In genomic region chr20:57043669-57044268, GRCh38 we compare ENCODE assay signal across 27 cellular contexts.
"Had no signal": no experiment of that assay in that cellular context is flagged by ENCODE, and none has a peak within 500 bp of the region (broad histone marks: within the 10 kb centered on the region; RNA-seq: fewer than 3 reads in every experiment).

No MANE protein-coding gene starts in this region.

- H3K4me3 Mint-ChIP-seq: activated B cell treated with CpG ODN at 0.5 μM for 24 hours; activated CD4-positive, alpha-beta T cell treated with anti-CD3 and anti-CD28 coated beads for 36 hours; activated naive CD8-positive, alpha-beta T cell; activated T-cell treated with anti-CD3 and anti-CD28 coated beads, Interleukin-2, amount 50 U/mL, for 4 hours; immature natural killer cell; memory B cell; naive B cell; stimulated activated naive CD8-positive, alpha-beta T cell treated with anti-CD3 and anti-CD28 coated beads, Interleukin-15, Interleukin-2, amounts not matched to agents 100 ng/mL and 50 ng/mL, for 24 hours; T-helper 1 cell treated with Interleukin-12 subunit alpha and Interleukin-12 subunit beta and Interleukin-4 antibody, amounts not matched to agents 30 μg/mL and 1 μg/mL, for 36 hours had no signal

- H3K9me3 ChIP-seq: adrenal gland, tibial nerve, vagina had no signal

- H3K36me3 ChIP-seq: adrenal gland, tibial nerve, vagina had no signal

- H3K4me1 ChIP-seq: adrenal gland had no signal

- H3K4me1 Mint-ChIP-seq: activated B cell treated with CpG ODN at 0.5 μM for 24 hours; activated CD4-positive, alpha-beta T cell treated with anti-CD3 and anti-CD28 coated beads for 36 hours; immature natural killer cell; memory B cell; naive B cell had no signal

- H3K36me3 Mint-ChIP-seq: activated naive CD8-positive, alpha-beta T cell; immature natural killer cell; memory B cell; naive B cell had no signal

- H3K9me3 Mint-ChIP-seq: activated B cell treated with CpG ODN at 0.5 μM for 24 hours; activated T-cell treated with anti-CD3 and anti-CD28 coated beads, Interleukin-2, amount 50 U/mL, for 4 hours; activated T-helper 2 cell treated with anti-CD3 and anti-CD28 coated beads, Interferon-gamma antibody, Interleukin-2, Interleukin-4, amounts not matched to agents 10 μg/mL and 5 μg/mL and 100 μg/mL, durations not matched to agents 14 hours and 24 hours and 36 hours; immature natural killer cell; memory B cell; naive B cell; stimulated activated naive CD8-positive, alpha-beta T cell treated with anti-CD3 and anti-CD28 coated beads, Interleukin-15, Interleukin-2, amounts not matched to agents 100 ng/mL and 50 ng/mL, for 24 hours; T-helper 1 cell treated with Interleukin-12 subunit alpha and Interleukin-12 subunit beta and Interleukin-4 antibody, amounts not matched to agents 30 μg/mL and 1 μg/mL, for 36 hours had no signal

- H3K27ac ChIP-seq: adrenal gland, vagina had no signal

- ATAC-seq: activated CD4-positive, alpha-beta T cell treated with anti-CD3 and anti-CD28 coated beads for 36 hours; activated T-cell treated with anti-CD3 and anti-CD28 coated beads, Interleukin-2, amount 50 U/mL, for 4 hours; esophagus mucosa had no signal

- H3K4me3 ChIP-seq: adrenal gland, tibial nerve, vagina had no signal

- H3K27me3 ChIP-seq: tibial nerve, vagina had no signal

- DNase-seq: activated B cell treated with CpG ODN at 0.5 μM for 24 hours; activated CD4-positive, alpha-beta T cell treated with anti-CD3 and anti-CD28 coated beads for 36 hours; activated CD4-positive, alpha-beta T cell treated with anti-CD3 and anti-CD28 coated beads, Interleukin-2, amount 50 U/mL, for 4 hours; activated CD8-positive, alpha-beta memory T cell treated with anti-CD3 and anti-CD28 coated beads for 24 hours; activated CD8-positive, alpha-beta memory T cell treated with anti-CD3 and anti-CD28 coated beads, Interleukin-2, amount 50 U/mL, for 4 hours; activated naive CD4-positive, alpha-beta T cell; activated T-cell treated with anti-CD3 and anti-CD28 coated beads, Interleukin-2, amount 50 U/mL, for 4 hours; adrenal gland; central memory CD4-positive, alpha-beta T cell; dermis blood vessel endothelial cell; effector CD8-positive, alpha-beta T cell; foreskin melanocyte; immature natural killer cell; kidney glomerular epithelial cell; naive B cell; occipital lobe; stimulated activated CD4-positive, alpha-beta T cell treated with anti-CD3 and anti-CD28 coated beads, Interleukin-12 subunit alpha, Interleukin-12 subunit beta, amount 100 ng/mL, for 4 hours; stimulated activated CD4-positive, alpha-beta T cell treated with anti-CD3 and anti-CD28 coated beads, Interleukin-4, amount 100 ng/mL, for 4 hours; T1000 had no signal

- H3K27me3 Mint-ChIP-seq: activated naive CD8-positive, alpha-beta T cell had no signal

- H3K27ac Mint-ChIP-seq: activated B cell treated with CpG ODN at 0.5 μM for 24 hours; activated CD4-positive, alpha-beta T cell treated with anti-CD3 and anti-CD28 coated beads for 36 hours; activated naive CD8-positive, alpha-beta T cell; activated T-helper 2 cell treated with anti-CD3 and anti-CD28 coated beads, Interferon-gamma antibody, Interleukin-2, Interleukin-4, amounts not matched to agents 10 μg/mL and 5 μg/mL and 100 μg/mL, durations not matched to agents 14 hours and 24 hours and 36 hours; immature natural killer cell; memory B cell; naive B cell; stimulated activated naive CD8-positive, alpha-beta T cell treated with anti-CD3 and anti-CD28 coated beads, Interleukin-15, Interleukin-2, amounts not matched to agents 100 ng/mL and 50 ng/mL, for 24 hours; T-helper 1 cell treated with Interleukin-12 subunit alpha and Interleukin-12 subunit beta and Interleukin-4 antibody, amounts not matched to agents 30 μg/mL and 1 μg/mL, for 36 hours had no signal
